In the genomic region with DNA sequence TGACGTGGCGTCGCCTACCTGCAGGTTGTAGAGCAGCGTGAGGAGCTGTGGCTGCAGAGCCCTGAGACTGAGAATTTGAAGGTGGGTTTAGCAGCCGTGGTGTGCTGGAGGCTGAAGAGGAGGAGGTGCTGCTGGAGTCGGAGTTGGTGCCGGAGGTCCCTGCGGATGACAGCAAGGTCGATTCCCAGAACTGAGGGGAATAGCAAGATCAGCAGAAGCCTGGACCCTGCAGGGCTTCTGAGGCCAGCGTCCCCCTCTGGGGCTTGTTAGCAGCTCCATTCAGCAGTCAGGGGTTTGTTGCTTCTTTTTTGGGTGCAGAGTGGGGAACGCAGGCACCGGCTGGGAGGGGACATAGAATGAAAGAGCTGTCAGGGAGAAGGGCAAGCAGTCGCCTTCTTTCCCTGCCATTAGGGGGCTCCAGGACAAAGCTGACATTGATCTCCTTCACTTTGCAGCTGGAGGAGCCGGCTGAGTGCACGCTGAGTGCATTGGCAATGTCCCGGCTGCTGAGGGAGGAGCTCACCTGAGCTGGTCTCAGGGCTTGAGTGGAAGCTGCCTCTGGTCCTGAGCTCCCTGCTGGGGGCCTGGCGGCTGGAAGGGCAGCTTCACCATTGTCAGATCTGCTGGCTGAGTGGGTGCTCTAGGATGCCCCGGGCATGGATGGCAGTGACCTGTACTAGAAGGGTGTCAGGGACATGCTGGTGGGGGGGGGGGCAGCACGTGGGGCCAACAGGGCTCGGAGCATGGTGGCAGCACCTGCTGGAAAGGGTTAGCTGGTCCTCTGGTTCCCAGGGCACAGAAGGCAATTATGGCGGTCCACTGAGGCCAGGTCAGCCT, we compare ENCODE assay signal across 9 cellular contexts. TPM values are rescaled to one million over a fixed set of nuclear protein-coding genes. Genes with fewer than 3 reads are reported as not detected.
DNase-seq lines count a peak whose midpoint lies in the region; ATAC-seq, FAIRE-seq and TF ChIP-seq lines count a peak whose summit lies in the region.
"Had no signal": no experiment of that assay in that cellular context is flagged by ENCODE, and none has a peak within 500 bp of the region (broad histone marks: within the 10 kb centered on the region; RNA-seq: fewer than 3 reads in every experiment).

No MANE protein-coding gene starts in this region.

- DNase-seq in Caco-2 (peak; percentile 73 to 79), HEK293T (ENCODE audit: extremely low spot score) (peak; percentile 65), RWPE1 (ENCODE audit: low spot score) (peak; percentile 41), kidney (peak; percentile 68), NCI-H446 (lab: John Stamatoyannopoulos, UW) (no peak)
- DNase-seq in stimulated activated CD4-positive, alpha-beta T cell treated with anti-CD3 and anti-CD28 coated beads, Interleukin-12 subunit alpha, Interleukin-12 subunit beta, amount 100 ng/mL, for 4 hours: no peak

- no TSS peak for BruUV-seq in Caco-2 (replicated peaks; lab: Mats Ljungman, UMichigan)

- TF ChIP-seq CTCF in Caco-2 (IDR thresholded peaks at IDR 0.05; ENCODE audit: insufficient read depth in 1 of 2, low read depth in 1 of 2, low read length in 1 of 2, severe bottlenecking in 1 of 2, unreplicated experiment in 1 of 2) (peak; percentile 48 to 82), RWPE1 (conservative IDR thresholded peaks at IDR 0.05; ENCODE audit: low read depth) (no peak), kidney (IDR thresholded peaks at IDR 0.05; ENCODE audit: borderline replicate concordance, extremely low read depth, insufficient read depth) (no peak)

- H3K4me1 ChIP-seq in Caco-2 (peaks cover 3% of the 10 kb centered on the region; the same call in 1 of the 2 replicates), kidney (ENCODE audit: control insufficient read depth in 1 of 2, insufficient read depth in 1 of 2, low read depth in 1 of 2, low read length in 2 of 2) (no peaks in the 10 kb centered on the region)

- H3K27me3 ChIP-seq in Caco-2 (replicated peaks; ENCODE audit: control insufficient read depth, insufficient read depth, low read length): no peaks in the 10 kb centered on the region

- CTCF ChIA-PET in Caco-2 (lab: Charles Lee) (interaction anchor here (0.6 to 3.8 kb wide), 24 partner anchors 9 to 355 kb away, joined by 3 to 31 read pairs (median 4); partner anchors contain the start of genes MED22, RPL7A and SURF6), HEK293T (lab: Yijun Ruan, JAX) (interaction anchor here (0.6 to 3.7 kb wide), 3 partner anchors 14 to 374 kb away, joined by 3 to 37 read pairs (median 3); no protein-coding TSS in a partner anchor), RWPE1 (lab: Yijun Ruan, JAX) (interaction anchor here (0.6 to 3.9 kb wide), 12 partner anchors 9 to 303 kb away, joined by 3 to 45 read pairs (median 4); no protein-coding TSS in a partner anchor)

- no peak overlapping the region for H3K27ac Mint-ChIP-seq in Caco-2 (ENCODE audit: unreplicated experiment)

- H3K9me3 ChIP-seq in Caco-2 (no peaks in the 10 kb centered on the region), kidney (ENCODE audit: control insufficient read depth in 1 of 2, low read length in 2 of 2) (no peaks in the 10 kb centered on the region)

- no peaks in the 10 kb centered on the region for H3K36me3 Mint-ChIP-seq in Caco-2 (ENCODE audit: insufficient read depth, unreplicated experiment)

- no peak overlapping the region for H3K4me3 Mint-ChIP-seq in Caco-2 (ENCODE audit: unreplicated experiment)

- no peaks in the 10 kb centered on the region for H3K36me3 ChIP-seq in Caco-2 (ENCODE audit: control insufficient read depth, insufficient read depth, low read length)
- H3K36me3 ChIP-seq in kidney (ENCODE audit: control insufficient read depth in 1 of 2, insufficient read depth in 2 of 2, low read length in 2 of 2): no peaks in the 10 kb centered on the region

- H3K4me3 ChIP-seq in Caco-2 (ENCODE audit: low read depth, low read length) (no peak overlapping the region), kidney (ENCODE audit: low read length in 2 of 2) (no peak overlapping the region)

- POLR2A ChIA-PET in Caco-2 (lab: Charles Lee): interaction anchor here (0.5 to 1.7 kb wide), 4 partner anchors 69 to 160 kb away, joined by 3 to 14 read pairs (median 4); partner anchors contain the start of genes GTF3C5, MED22 and RPL7A
- POLR2A ChIA-PET in HEK293T (lab: Yijun Ruan, JAX): no interaction called here
- POLR2A ChIA-PET in RWPE1 (lab: Yijun Ruan, JAX; ENCODE audit: low non-redundant PET): no interaction called here

- peaks cover 6% of the 10 kb centered on the region for H3K27me3 Mint-ChIP-seq in Caco-2 (ENCODE audit: insufficient read depth, unreplicated experiment)

- H3K4me1 Mint-ChIP-seq in Caco-2 (ENCODE audit: low read depth, unreplicated experiment): no peaks in the 10 kb centered on the region

- intact Hi-C loops in Caco-2 (cut with micrococcal nuclease; ENCODE audit: unreplicated experiment) (loop anchor here (5.0 kb wide), 1 partner anchor 299 kb away; no protein-coding TSS in a partner anchor), kidney (cut with DNase I) (loop anchor here (10.0 kb wide), 2 partner anchors 147 to 297 kb away; partner anchors contain the start of gene SURF6)

- no peak overlapping the region for H3K27ac ChIP-seq in RWPE1
- no peak overlapping the region for H3K27ac ChIP-seq in kidney (ENCODE audit: low read depth in 2 of 2, low read length in 2 of 2)

- ATAC-seq in GM21576 (IDR thresholded peaks at IDR 0.05; ENCODE audit: unreplicated experiment): no peak
- no peak for ATAC-seq in GM18907 (IDR thresholded peaks at IDR 0.05; ENCODE audit: unreplicated experiment)

- no peaks in the 10 kb centered on the region for H3K9me3 Mint-ChIP-seq in Caco-2 (ENCODE audit: unreplicated experiment)

- FAIRE-seq in kidney (lab: Jason Lieb, UNC): no peak
- FAIRE-seq: islet of Langerhans had no signal

- H3K9ac ChIP-seq in kidney (ENCODE audit: low read length in 2 of 2): no peak overlapping the region

TF ChIP-seq in HEK293T, 16 proteins besides CTCF, POLR2A, EP300 and RAD21:
- TF ChIP-seq HDGF (IDR thresholded peaks at IDR 0.05; ENCODE audit: borderline replicate concordance) (no peak), SUZ12 (IDR thresholded peaks at IDR 0.05) (no peak), PKNOX1 (IDR thresholded peaks at IDR 0.05) (peak; percentile 67)

RNA-seq across cellular contexts. Expression of gene OBP2B, which starts 20.8 kb away (rescaled TPM):
- not detected in 2 replicates for total RNA-seq in Caco-2 (2022)
- total RNA-seq in kidney: not detected
- not detected for polyA plus RNA-seq in kidney (ENCODE audit: insufficient read depth, low read depth, low replicate concordance)

RNA-seq across cellular contexts. Expression of gene GBGT1, which starts 24.5 kb away (rescaled TPM):
- total RNA-seq in Caco-2 (2022) (0.14 and 0.16 TPM in 2 replicates), kidney (21.6 TPM)
- polyA plus RNA-seq in kidney (ENCODE audit: insufficient read depth, low read depth, low replicate concordance): 7.9 TPM

Comparison
In these comparisons a context has a peak if more than half of its experiments do, and no peak if none do; other contexts are left out.
1. DNase-seq: peak in Caco-2 (2 of 2), HEK293T (single experiment), RWPE1 (single experiment) and kidney (single experiment); none in stimulated activated CD4-positive, alpha-beta T cell treated with anti-CD3 and anti-CD28 coated beads, Interleukin-12 subunit alpha, Interleukin-12 subunit beta, amount 100 ng/mL, for 4 hours (single experiment) and NCI-H446 (0 of 2).
2. CTCF ChIP-seq: peak in Caco-2 (2 of 2); none in RWPE1 (single experiment) and kidney (single experiment).
3. RNA of gene GBGT1, which starts 24.5 kb away (total RNA-seq): 21.6 TPM in kidney (single experiment); 0.14 to 0.16 TPM in Caco-2; every median in the first group is over 10 times any median in the second.